ENCODE assay signal across 15 cellular contexts in genomic region chr4:39713691-39714090, GRCh38. TPM values are rescaled to one million over a fixed set of nuclear protein-coding genes. Genes with fewer than 3 reads are reported as not detected.
DNase-seq lines count a peak whose midpoint lies in the region; ATAC-seq, FAIRE-seq and TF ChIP-seq lines count a peak whose summit lies in the region.
"Had no signal": no experiment of that assay in that cellular context is flagged by ENCODE, and none has a peak within 500 bp of the region (broad histone marks: within the 10 kb centered on the region; RNA-seq: fewer than 3 reads in every experiment).

No MANE protein-coding gene starts in this region.

- H3K27me3 ChIP-seq in astrocyte (ENCODE audit: insufficient read depth, low read length), result no peaks in the 10 kb centered on the region
- H3K27me3 ChIP-seq in neural progenitor cell, result no peaks in the 10 kb centered on the region
- H3K27me3 ChIP-seq: sigmoid colon had no signal

- H3K79me2 ChIP-seq in astrocyte (ENCODE audit: insufficient read depth, low read length), result peaks cover 96% of the 10 kb centered on the region
- peaks cover 100% of the 10 kb centered on the region for H3K79me2 ChIP-seq in neural progenitor cell (ENCODE audit: low read depth)

- H3K27ac ChIP-seq in astrocyte (ENCODE audit: low read depth, low read length) (no peak overlapping the region), neural progenitor cell (peak overlapping the region; percentile 29), kidney (ENCODE audit: low read depth in 2 of 2, low read length in 2 of 2) (no peak overlapping the region)
- H3K27ac ChIP-seq: HL-60 had no signal

- ATAC-seq in HG02623 (IDR thresholded peaks at IDR 0.05; ENCODE audit: unreplicated experiment), result peak; percentile 46
- ATAC-seq: effector memory CD8-positive, alpha-beta T cell; stimulated activated memory B cell treated with anti-CD40 and anti-IgM and Interleukin-4, amounts not matched to agents 10 μg/mL and 1 μg/mL and 100 μg/mL, for 72 hours had no signal

- FAIRE-seq in astrocyte (lab: Jason Lieb, UNC) (no peak), kidney (lab: Jason Lieb, UNC) (no peak)

- H3K4me3 ChIP-seq in GM08714 (ENCODE audit: low read length), result peak overlapping the region; percentile 52; the same call in 1 of the 2 replicates
- H3K4me3 ChIP-seq in astrocyte (ENCODE audit: insufficient read depth, low read depth, low read length), result no peak overlapping the region
- no peak overlapping the region for H3K4me3 ChIP-seq in neural progenitor cell
- H3K4me3 ChIP-seq in kidney (ENCODE audit: low read length in 2 of 2), result no peak overlapping the region
- H3K4me3 ChIP-seq: sigmoid colon had no signal

- H3K9ac ChIP-seq in astrocyte (ENCODE audit: low read length) (no peak overlapping the region), neural progenitor cell (no peak overlapping the region), kidney (ENCODE audit: low read length in 2 of 2) (no peak overlapping the region)

- DNase-seq in astrocyte (ENCODE audit: low read depth) (no peak), neural progenitor cell (ENCODE audit: low spot score) (no peak), RPMI8226 (no peak), posterior vena cava (ENCODE audit: low spot score) (no peak), kidney (no peak)
- DNase-seq in stimulated activated CD4-positive, alpha-beta T cell treated with anti-CD3 and anti-CD28 coated beads, Interleukin-2, amount 100 ng/mL, for 24 hours, result no peak
- DNase-seq: activated T-cell treated with anti-CD3 and anti-CD28 coated beads, Interleukin-2, amount 50 U/mL, for 1 hour; effector memory CD8-positive, alpha-beta T cell; EL; NCI-H2171 treated with DMSO at 0.1 percent for 48 hours; sigmoid colon had no signal

- no peaks in the 10 kb centered on the region for H3K27me3 Mint-ChIP-seq in astrocyte (ENCODE audit: low read depth, unreplicated experiment)
- H3K27me3 Mint-ChIP-seq in neural progenitor cell (ENCODE audit: insufficient read depth, low read depth), result no peaks in the 10 kb centered on the region
- H3K27me3 Mint-ChIP-seq: effector memory CD8-positive, alpha-beta T cell; stimulated activated memory B cell treated with anti-CD40 and anti-IgM and Interleukin-4, amounts not matched to agents 10 μg/mL and 1 μg/mL and 100 μg/mL, for 72 hours had no signal

- H2AFZ ChIP-seq in astrocyte (ENCODE audit: low read depth, low read length) (no peak overlapping the region), neural progenitor cell (replicated peaks) (no peak overlapping the region)

- no peak overlapping the region for H3K4me3 Mint-ChIP-seq in astrocyte (ENCODE audit: unreplicated experiment)
- no peak overlapping the region for H3K4me3 Mint-ChIP-seq in neural progenitor cell
- H3K4me3 Mint-ChIP-seq: effector memory CD8-positive, alpha-beta T cell; stimulated activated memory B cell treated with anti-CD40 and anti-IgM and Interleukin-4, amounts not matched to agents 10 μg/mL and 1 μg/mL and 100 μg/mL, for 72 hours had no signal

- H3K9me3 ChIP-seq in astrocyte (ENCODE audit: insufficient read depth, low read depth, low read length) (no peaks in the 10 kb centered on the region), neural progenitor cell (ENCODE audit: low read depth) (no peaks in the 10 kb centered on the region), kidney (ENCODE audit: control insufficient read depth in 1 of 2, low read length in 2 of 2) (no peaks in the 10 kb centered on the region)
- H3K9me3 ChIP-seq: sigmoid colon had no signal

- peaks cover 22% of the 10 kb centered on the region for H3K4me1 Mint-ChIP-seq in astrocyte (ENCODE audit: low read depth, unreplicated experiment)
- peaks cover 4% of the 10 kb centered on the region for H3K4me1 Mint-ChIP-seq in neural progenitor cell

- no peak for TF ChIP-seq CTCF in astrocyte (IDR thresholded peaks at IDR 0.05; ENCODE audit: insufficient read depth, low read depth, low read length)
- TF ChIP-seq CTCF in neural progenitor cell (IDR thresholded peaks at IDR 0.05), result no peak
- no peak for TF ChIP-seq CTCF in kidney (IDR thresholded peaks at IDR 0.05; ENCODE audit: borderline replicate concordance, extremely low read depth, insufficient read depth)

- H3K36me3 ChIP-seq in astrocyte (ENCODE audit: insufficient read depth, low read length) (no peaks in the 10 kb centered on the region), neural progenitor cell (no peaks in the 10 kb centered on the region), kidney (ENCODE audit: control insufficient read depth in 1 of 2, insufficient read depth in 2 of 2, low read length in 2 of 2) (no peaks in the 10 kb centered on the region)

- H3K4me2 ChIP-seq in astrocyte (ENCODE audit: low read length), result no peak overlapping the region
- no peak overlapping the region for H3K4me2 ChIP-seq in neural progenitor cell

- H3K4me1 ChIP-seq in astrocyte (ENCODE audit: insufficient read depth, low read length) (no peaks in the 10 kb centered on the region), neural progenitor cell (no peaks in the 10 kb centered on the region), kidney (ENCODE audit: control insufficient read depth in 1 of 2, insufficient read depth in 1 of 2, low read depth in 1 of 2, low read length in 2 of 2) (peaks cover 0 to 9% of the 10 kb centered on the region in 2 donors)

- H3F3A ChIP-seq in neural progenitor cell (ENCODE audit: low read depth), result peaks cover 6% of the 10 kb centered on the region

- H3K27ac Mint-ChIP-seq in astrocyte (ENCODE audit: unreplicated experiment), result peak overlapping the region; percentile 83
- H3K27ac Mint-ChIP-seq in neural progenitor cell, result no peak overlapping the region
- H3K27ac Mint-ChIP-seq: effector memory CD8-positive, alpha-beta T cell; stimulated activated memory B cell treated with anti-CD40 and anti-IgM and Interleukin-4, amounts not matched to agents 10 μg/mL and 1 μg/mL and 100 μg/mL, for 72 hours had no signal

- H3K36me3 Mint-ChIP-seq in astrocyte (ENCODE audit: low read depth, unreplicated experiment) (peaks cover 15% of the 10 kb centered on the region), neural progenitor cell (peaks cover 33% of the 10 kb centered on the region)

- intact Hi-C loops in posterior vena cava (cut with DNase I), result no loop called here
- intact Hi-C loops in kidney (cut with DNase I), result no loop called here

- H3K9me3 Mint-ChIP-seq in astrocyte (ENCODE audit: unreplicated experiment) (no peaks in the 10 kb centered on the region), neural progenitor cell (peaks cover 8% of the 10 kb centered on the region)
- H3K9me3 Mint-ChIP-seq: effector memory CD8-positive, alpha-beta T cell; stimulated activated memory B cell treated with anti-CD40 and anti-IgM and Interleukin-4, amounts not matched to agents 10 μg/mL and 1 μg/mL and 100 μg/mL, for 72 hours had no signal

- peaks cover 85% of the 10 kb centered on the region for H4K20me1 ChIP-seq in astrocyte (ENCODE audit: insufficient read depth, low read length)
- peaks cover 51% of the 10 kb centered on the region for H4K20me1 ChIP-seq in neural progenitor cell (ENCODE audit: low read depth)

RNA-seq across cellular contexts. Expression of gene UBE2K, which starts 15.8 kb away (rescaled TPM):
- total RNA-seq in astrocyte (130 and 134 TPM in 2 replicates), neural progenitor cell (ENCODE audit: low replicate concordance) (36.6 and 61.8 TPM in 2 replicates), posterior vena cava (10 to 100 TPM; 52.4 to 71.9 TPM), kidney (56.7 TPM)
- 59.6 TPM for polyA plus RNA-seq in kidney (ENCODE audit: insufficient read depth, low read depth, low replicate concordance)
